8 cellular contexts compared by ENCODE assay signal in genomic region chr5:76303917-76304316, GRCh38.
A peak's percentile ranks its signal among the peaks of the same experiment; 100 is the strongest.
DNase-seq lines count a peak whose midpoint lies in the region; ATAC-seq and TF ChIP-seq lines count a peak whose summit lies in the region.

No MANE protein-coding gene starts in this region.

- H3K9me2 ChIP-seq in OCI-LY7 (ENCODE audit: insufficient read depth, low read length) = no peaks in the 10 kb centered on the region

- TF ChIP-seq EP300 in gastroesophageal sphincter (IDR thresholded peaks at IDR 0.05) = no peak

- no peak for TF ChIP-seq POLR2A in gastroesophageal sphincter (IDR thresholded peaks at IDR 0.05)

- H3K79me2 ChIP-seq in OCI-LY7 (ENCODE audit: insufficient read depth, low read depth, low read length) = no peaks in the 10 kb centered on the region

- H3K4me1 ChIP-seq in OCI-LY7 (ENCODE audit: insufficient read depth, low read length, poor library complexity, severe bottlenecking) (peaks cover 12% of the 10 kb centered on the region), gastroesophageal sphincter (no peaks in the 10 kb centered on the region)
- H3K4me1 ChIP-seq in effector memory CD4-positive, alpha-beta T cell (ENCODE audit: control insufficient read depth, insufficient read depth, low read length, poor library complexity, severe bottlenecking) = peaks cover 22% of the 10 kb centered on the region

- H3K4me2 ChIP-seq in OCI-LY7 (ENCODE audit: low read length) = peak overlapping the region; percentile 44

- H3K4me3 ChIP-seq in OCI-LY7 (ENCODE audit: low read depth, low read length, poor library complexity, severe bottlenecking) (no peak overlapping the region), gastroesophageal sphincter (no peak overlapping the region)
- no peak overlapping the region for H3K4me3 ChIP-seq in effector memory CD4-positive, alpha-beta T cell (ENCODE audit: insufficient read depth, low read depth, low read length, poor library complexity, severe bottlenecking)

- POLR2A ChIA-PET in OCI-LY7 (lab: Charles Lee) = interaction anchor here (0.6 kb wide), 3 partner anchors 11 to 218 kb away, joined by 3 to 4 read pairs (median 3); no protein-coding TSS in a partner anchor

- CTCF ChIA-PET in OCI-LY7 (lab: Charles Lee; ENCODE audit: unreplicated experiment) = no interaction called here

- DNase-seq in COLO668 (lab: John Stamatoyannopoulos, UW; ENCODE audit: unreplicated experiment) (peak; percentile 5), OCI-LY7 (ENCODE audit: low spot score) (peak; percentile 85), SKM-1 treated with dmso at 0.1 percent for 144 hours (lab: John Stamatoyannopoulos, UW; ENCODE audit: unreplicated experiment) (no peak), NOMO-1 (lab: John Stamatoyannopoulos, UW; ENCODE audit: unreplicated experiment in 2 of 2) (no peak), retina (no peak)
- peak; percentile 20 to 36 (median 21) for DNase-seq in effector memory CD4-positive, alpha-beta T cell

- no peaks in the 10 kb centered on the region for H3K27me3 ChIP-seq in effector memory CD4-positive, alpha-beta T cell (replicated peaks; ENCODE audit: control insufficient read depth, insufficient read depth, low read length, poor library complexity, severe bottlenecking)
- H3K27me3 ChIP-seq in gastroesophageal sphincter = no peaks in the 10 kb centered on the region

- WGBS in gastroesophageal sphincter (ENCODE audit: low coverage in 1 of 2), 2 donors = 50 to 63% methylated on average over 2 to 7 of the region's 7 CpGs

- BruUV-seq in OCI-LY7 (replicated peaks; lab: Mats Ljungman, UMichigan) = no TSS peak

- H3K36me3 ChIP-seq in OCI-LY7 (ENCODE audit: insufficient read depth, low read length) (no peaks in the 10 kb centered on the region), gastroesophageal sphincter (no peaks in the 10 kb centered on the region)
- H3K36me3 ChIP-seq in effector memory CD4-positive, alpha-beta T cell (ENCODE audit: control insufficient read depth, insufficient read depth, low read length) = no peaks in the 10 kb centered on the region

- H4K20me1 ChIP-seq in OCI-LY7 (ENCODE audit: insufficient read depth, low read length) = no peaks in the 10 kb centered on the region

- H3K27ac ChIP-seq in OCI-LY7 (ENCODE audit: low read depth, low read length, poor library complexity, severe bottlenecking) = peak overlapping the region; percentile 8
- H3K27ac ChIP-seq in effector memory CD4-positive, alpha-beta T cell (ENCODE audit: insufficient read depth, low read length, poor library complexity, severe bottlenecking) = no peak overlapping the region
- no peak overlapping the region for H3K27ac ChIP-seq in gastroesophageal sphincter

- H3K9me3 ChIP-seq in OCI-LY7 (ENCODE audit: low read length) = no peaks in the 10 kb centered on the region
- no peaks in the 10 kb centered on the region for H3K9me3 ChIP-seq in effector memory CD4-positive, alpha-beta T cell (ENCODE audit: control insufficient read depth, low read length)
- H3K9me3 ChIP-seq in gastroesophageal sphincter = no peaks in the 10 kb centered on the region

- peak overlapping the region; percentile 3; the same call in 1 of the 2 replicates for H2AFZ ChIP-seq in OCI-LY7 (ENCODE audit: low read length)

- intact Hi-C loops in OCI-LY7 (cut with micrococcal nuclease; ENCODE audit: unreplicated experiment) = no loop called here

- ATAC-seq in GM21529 (IDR thresholded peaks at IDR 0.05; ENCODE audit: unreplicated experiment) (peak; percentile 69), gastroesophageal sphincter (no peak)

- no peak for TF ChIP-seq CTCF in OCI-LY7 (conservative IDR thresholded peaks at IDR 0.05; ENCODE audit: low read length)
- TF ChIP-seq CTCF in gastroesophageal sphincter (IDR thresholded peaks at IDR 0.05) = no peak

Comparison
In these comparisons a context has a peak if more than half of its experiments do, and no peak if none do; other contexts are left out.
1. DNase-seq: peak in COLO668 (single experiment), OCI-LY7 (single experiment) and effector memory CD4-positive, alpha-beta T cell (3 of 3); none in SKM-1 treated with dmso at 0.1 percent for 144 hours (single experiment), NOMO-1 (0 of 2) and retina (single experiment).